Comparison of ENCODE assay signal across 24 cellular contexts in the genomic region with DNA sequence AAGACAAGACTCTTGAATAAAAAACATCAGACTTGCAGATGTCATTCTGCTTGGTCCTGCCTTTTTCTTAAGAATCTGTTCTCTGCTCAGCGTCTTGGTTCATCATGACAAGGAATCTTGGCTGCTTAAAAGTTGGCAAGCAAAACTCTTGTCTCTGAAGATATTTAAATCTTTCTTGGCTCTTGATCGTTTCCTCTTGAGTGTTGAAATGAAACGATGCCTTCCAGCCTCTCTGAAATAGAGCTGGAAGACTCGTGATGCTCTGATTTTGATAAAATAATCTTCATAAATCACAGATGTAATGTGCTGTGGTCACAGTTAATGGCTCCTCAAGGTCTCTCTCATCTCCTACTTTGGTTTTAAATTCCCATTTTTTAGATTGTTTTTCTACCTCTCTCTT. TPM values are rescaled to one million over a fixed set of nuclear protein-coding genes. Genes with fewer than 3 reads are reported as not detected.
A peak's percentile ranks its signal among the peaks of the same experiment; 100 is the strongest.
DNase-seq lines count a peak whose midpoint lies in the region; ATAC-seq, FAIRE-seq and TF ChIP-seq lines count a peak whose summit lies in the region.
"Had no signal": no experiment of that assay in that cellular context is flagged by ENCODE, and none has a peak within 500 bp of the region (broad histone marks: within the 10 kb centered on the region; RNA-seq: fewer than 3 reads in every experiment).

No MANE protein-coding gene starts in this region.

- H3K9me3 ChIP-seq in fibroblast of lung (ENCODE audit: control insufficient read depth, insufficient read depth, low read depth, low read length): no peaks in the 10 kb centered on the region
- H3K9me3 ChIP-seq in keratinocyte (ENCODE audit: control insufficient read depth, low read depth, low read length): no peaks in the 10 kb centered on the region
- H3K9me3 ChIP-seq in HepG2 (ENCODE audit: low read length): no peaks in the 10 kb centered on the region
- H3K9me3 ChIP-seq in OCI-LY7 (ENCODE audit: low read length): no peaks in the 10 kb centered on the region
- H3K9me3 ChIP-seq: Caco-2, HAP-1, SJSA1 had no signal

- CTCF ChIA-PET in HepG2 (lab: Yijun Ruan, JAX; ENCODE audit: low intra/inter-chr PET ratio, low total read pairs): no interaction called here
- CTCF ChIA-PET in OCI-LY7 (lab: Charles Lee; ENCODE audit: unreplicated experiment): no interaction called here

- H3K79me2 ChIP-seq in fibroblast of lung (ENCODE audit: control insufficient read depth, insufficient read depth, low read length) (no peaks in the 10 kb centered on the region), keratinocyte (ENCODE audit: control insufficient read depth, insufficient read depth, low read length) (no peaks in the 10 kb centered on the region), HepG2 (ENCODE audit: insufficient read depth, low read length) (no peaks in the 10 kb centered on the region), OCI-LY7 (ENCODE audit: insufficient read depth, low read depth, low read length) (no peaks in the 10 kb centered on the region)

- in situ Hi-C loops in HepG2 (cut with HindIII; ENCODE audit: extremely low pct_ligation_motif_present, low pct_unique_long_range_greater_than_20kb): no loop called here

- H3K4me3 ChIP-seq in AG10803 (ENCODE audit: low read length) (no peak overlapping the region), fibroblast of lung (replicated peaks in 1 of 4; ENCODE audit: control extremely low read depth in 1 of 4, insufficient read depth in 1 of 4, low read depth in 3 of 4, low read length in 4 of 4) (no peak overlapping the region), keratinocyte (ENCODE audit: control insufficient read depth in 2 of 3, extremely low read depth in 1 of 3, insufficient read depth in 2 of 3, low read depth in 1 of 3, low read length in 3 of 3) (no peak overlapping the region), HepG2 (replicated peaks in 1 of 3; ENCODE audit: insufficient read depth in 1 of 3, low read depth in 2 of 3, low read length in 3 of 3) (no peak overlapping the region), OCI-LY7 (ENCODE audit: low read depth, low read length, poor library complexity, severe bottlenecking) (no peak overlapping the region)
- H3K4me3 ChIP-seq: A549, HAP-1, SJSA1 had no signal

- TF ChIP-seq EP300 in HepG2 (IDR thresholded peaks at IDR 0.05; ENCODE audit: low read depth in 2 of 2, low read length in 2 of 2) (no peak), HepG2 (CRISPR knock-in tag; IDR thresholded peaks at IDR 0.05; ENCODE audit: borderline replicate concordance) (no peak)

- no peak for TF ChIP-seq CTCF in AG10803 (conservative IDR thresholded peaks at IDR 0.05; ENCODE audit: low read length)
- TF ChIP-seq CTCF in fibroblast of lung (conservative IDR thresholded peaks at IDR 0.05 in 1 of 2, IDR thresholded peaks at IDR 0.05 in 1 of 2; ENCODE audit: low read depth in 1 of 2, low read length in 2 of 2): no peak
- TF ChIP-seq CTCF in keratinocyte (optimal IDR thresholded peaks at IDR 0.05 in 1 of 3, IDR thresholded peaks at IDR 0.05 in 1 of 3, conservative IDR thresholded peaks at IDR 0.05 in 1 of 3; ENCODE audit: extremely low read depth in 1 of 3, insufficient read depth in 2 of 3, low read length in 3 of 3): no peak
- TF ChIP-seq CTCF in HepG2 (CRISPR knock-in tag; IDR thresholded peaks at IDR 0.05): no peak
- TF ChIP-seq CTCF in OCI-LY7 (conservative IDR thresholded peaks at IDR 0.05; ENCODE audit: low read length): no peak

- peak; percentile 87 for ATAC-seq in SK-N-SH treated with all-trans-retinoic acid at 6 μM for 48 hours
- ATAC-seq in HepG2: no peak
- ATAC-seq: A549, PC-3 had no signal

- H2AFZ ChIP-seq in fibroblast of lung (ENCODE audit: low read length) (no peak overlapping the region), keratinocyte (ENCODE audit: control insufficient read depth, low read length) (peak overlapping the region; percentile 28), HepG2 (ENCODE audit: low read length) (no peak overlapping the region), OCI-LY7 (ENCODE audit: low read length) (no peak overlapping the region)

- POLR2A ChIA-PET in HepG2 (lab: Yijun Ruan, JAX) (no interaction called here), OCI-LY7 (lab: Charles Lee) (interaction anchor here (1.2 kb wide), 1 partner anchor 12 kb away, joined by 4 read pairs; no protein-coding TSS in a partner anchor)

- no peaks in the 10 kb centered on the region for H3K9me1 ChIP-seq in keratinocyte (ENCODE audit: control insufficient read depth, extremely low read depth, insufficient read depth, low read length)

- dilution Hi-C loops in keratinocyte (cut with MboI; ENCODE audit: extremely low pct_ligation_motif_present, low sequenced_read_pairs): no loop called here

- H3K36me3 ChIP-seq in fibroblast of lung (ENCODE audit: control insufficient read depth, insufficient read depth, low read length): no peaks in the 10 kb centered on the region
- H3K36me3 ChIP-seq in keratinocyte (ENCODE audit: control insufficient read depth in 2 of 2, extremely low read depth in 1 of 2, insufficient read depth in 2 of 2, low read length in 2 of 2): no peaks in the 10 kb centered on the region
- no peaks in the 10 kb centered on the region for H3K36me3 ChIP-seq in HepG2 (replicated peaks in 1 of 2; ENCODE audit: control insufficient read depth in 1 of 2, insufficient read depth in 2 of 2, low read length in 2 of 2)
- H3K36me3 ChIP-seq in OCI-LY7 (ENCODE audit: insufficient read depth, low read length): no peaks in the 10 kb centered on the region
- H3K36me3 ChIP-seq: HAP-1, SJSA1 had no signal

- no peak for TF ChIP-seq RAD21 in HepG2 (CRISPR knock-in tag; IDR thresholded peaks at IDR 0.05)

- H3K9ac ChIP-seq in fibroblast of lung (ENCODE audit: insufficient read depth, low read length) (no peak overlapping the region), keratinocyte (ENCODE audit: control insufficient read depth, extremely low read depth, insufficient read depth, low read length) (no peak overlapping the region), HepG2 (ENCODE audit: insufficient read depth, low read depth, low read length) (no peak overlapping the region)

- BruUV-seq in HepG2 (replicated peaks; lab: Mats Ljungman, UMichigan) (no TSS peak), OCI-LY7 (replicated peaks; lab: Mats Ljungman, UMichigan) (no TSS peak)

- no peak overlapping the region for H3K4me2 ChIP-seq in fibroblast of lung (ENCODE audit: extremely low read depth, insufficient read depth, low read length)
- no peak overlapping the region for H3K4me2 ChIP-seq in keratinocyte (ENCODE audit: control insufficient read depth, extremely low read depth, insufficient read depth, low read depth, low read length)
- H3K4me2 ChIP-seq in HepG2 (ENCODE audit: low read depth, low read length): no peak overlapping the region
- no peak overlapping the region for H3K4me2 ChIP-seq in OCI-LY7 (ENCODE audit: low read length)
- H3K4me2 ChIP-seq: A549 had no signal

- H3K27ac ChIP-seq in fibroblast of lung (ENCODE audit: insufficient read depth, low read length) (no peak overlapping the region), keratinocyte (ENCODE audit: control insufficient read depth, insufficient read depth, low read length) (no peak overlapping the region), HepG2 (ENCODE audit: extremely low read length, insufficient read depth, low read length) (no peak overlapping the region), OCI-LY7 (ENCODE audit: low read depth, low read length, poor library complexity, severe bottlenecking) (no peak overlapping the region)
- H3K27ac ChIP-seq: A549, HL-60, RWPE1, SJSA1 had no signal

- 36% methylated on average over 4 of the region's 4 CpGs for WGBS in HepG2 (ENCODE audit: low lambda C conversion rate)

- no peaks in the 10 kb centered on the region for H4K20me1 ChIP-seq in fibroblast of lung (ENCODE audit: control insufficient read depth, extremely low read depth, insufficient read depth, low read length)
- H4K20me1 ChIP-seq in keratinocyte (ENCODE audit: control insufficient read depth, extremely low read depth, insufficient read depth, low read length): no peaks in the 10 kb centered on the region
- no peaks in the 10 kb centered on the region for H4K20me1 ChIP-seq in HepG2 (ENCODE audit: insufficient read depth, low read length)
- no peaks in the 10 kb centered on the region for H4K20me1 ChIP-seq in OCI-LY7 (ENCODE audit: insufficient read depth, low read length)

- no peak for FAIRE-seq in keratinocyte (lab: Jason Lieb, UNC)
- FAIRE-seq in HepG2 (lab: Jason Lieb, UNC): no peak
- FAIRE-seq: A549, HTR-8/SVneo had no signal

- DNase-seq in AG10803 (ENCODE audit: low read depth) (peak; percentile 50), fibroblast of lung (ENCODE audit: low read depth in 2 of 2) (peak; percentile 36 to 50), keratinocyte (ENCODE audit: low read depth, low spot score) (no peak), HepG2 (ENCODE audit: low spot score) (no peak), OCI-LY7 (ENCODE audit: low spot score) (no peak), NCI-H2107 treated with DMSO at 0.1 percent for 48 hours (lab: John Stamatoyannopoulos, UW; ENCODE audit: unreplicated experiment) (no peak)
- no peak for DNase-seq in activated CD8-positive, alpha-beta memory T cell treated with anti-CD3 and anti-CD28 coated beads, Interleukin-2, amount 50 U/mL, for 48 hours
- DNase-seq: AML-193; Caco-2; CD4-positive, CD25-positive, alpha-beta regulatory T cell; DMS53; NCI-H1417; NCI-H187 treated with DMSO at 0.1 percent for 48 hours; NCI-H2171; NCI-H446 treated with DMSO at 0.1 percent for 48 hours; NCI-H748 treated with DMSO at 0.1 percent for 48 hours; PC-3 had no signal

- intact Hi-C loops in HepG2 (cut with micrococcal nuclease; ENCODE audit: unreplicated experiment) (no loop called here), OCI-LY7 (cut with micrococcal nuclease; ENCODE audit: unreplicated experiment) (no loop called here)

- TF ChIP-seq POLR2A in HepG2 (IDR thresholded peaks at IDR 0.05; ENCODE audit: insufficient read depth in 1 of 2, low read depth in 2 of 2, low read length in 2 of 2): no peak

- H3K4me1 ChIP-seq in fibroblast of lung (ENCODE audit: control insufficient read depth, extremely low read depth, insufficient read depth, low read length) (no peaks in the 10 kb centered on the region), keratinocyte (ENCODE audit: control insufficient read depth, extremely low read depth, insufficient read depth, low read length) (peaks cover 9% of the 10 kb centered on the region), HepG2 (ENCODE audit: insufficient read depth, low read length) (peaks cover 32% of the 10 kb centered on the region), OCI-LY7 (ENCODE audit: insufficient read depth, low read length, poor library complexity, severe bottlenecking) (no peaks in the 10 kb centered on the region)
- H3K4me1 ChIP-seq: A549, Caco-2, HAP-1, SJSA1 had no signal

- H3K9me2 ChIP-seq in OCI-LY7 (ENCODE audit: insufficient read depth, low read length): no peaks in the 10 kb centered on the region

- H3K27me3 ChIP-seq in fibroblast of lung (ENCODE audit: control insufficient read depth, insufficient read depth, low read length) (no peaks in the 10 kb centered on the region), keratinocyte (ENCODE audit: control insufficient read depth, extremely low read depth, insufficient read depth, low read length) (no peaks in the 10 kb centered on the region), HepG2 (ENCODE audit: control insufficient read depth in 1 of 2, insufficient read depth in 2 of 2, low read length in 2 of 2) (no peaks in the 10 kb centered on the region)

RNA-seq across cellular contexts. Expression of a gene that starts 39.9 kb away (rescaled TPM):
- total RNA-seq in fibroblast of lung (4.1 and 6.9 TPM in 2 replicates), HepG2 (2016; rRNA removed; fragmentation: Illumina TruSeq; extraction: Trizol) (14.1 and 19.9 TPM in 2 replicates), OCI-LY7 (2022) (15.3 and 15.5 TPM in 2 replicates)
- polyA plus RNA-seq in fibroblast of lung (17.0 and 23.7 TPM in 2 replicates), keratinocyte (25.3 to 32.7 TPM (median 29.9 TPM) in 3 replicates), HepG2 (2011; rRNA removed) (19.3 and 19.8 TPM in 2 replicates)
- polyA plus RNA-seq in fibroblast of lung (2012): 8.0 and 10.8 TPM in 2 replicates
- polyA minus RNA-seq in fibroblast of lung (ENCODE audit: low replicate concordance) (3.5 and 14.1 TPM in 2 replicates), keratinocyte (9.9 to 35.6 TPM (median 22.6 TPM) in 3 replicates)
- 17.0 TPM for polyA plus RNA-seq in keratinocyte (2011; ENCODE audit: low read depth)
- 21.1 and 45.5 TPM in 2 replicates for polyA plus RNA-seq in keratinocyte (2011; cell fraction: cytosol; rRNA removed)
- 28.8 and 30.9 TPM in 2 replicates for polyA plus RNA-seq in keratinocyte (2011; cell fraction: nucleus; rRNA removed)
- 16.5 and 16.8 TPM in 2 replicates for polyA plus RNA-seq in keratinocyte (2012; ENCODE audit: low replicate concordance)
- 7.1 TPM for polyA minus RNA-seq in keratinocyte (2011; cell fraction: cytosol; rRNA and poly(A)+ RNA removed)
- 26.8 and 44.1 TPM in 2 replicates for polyA minus RNA-seq in keratinocyte (2011; cell fraction: nucleus; rRNA and poly(A)+ RNA removed)
- total RNA-seq in HepG2 (2016; cell fraction: cytosol; rRNA removed; fragmentation: Illumina TruSeq; extraction: Trizol; ENCODE audit: low read depth): 6.0 and 7.4 TPM in 2 replicates
- 18.2 and 20.9 TPM in 2 replicates for total RNA-seq in HepG2 (2016; cell fraction: insoluble cytoplasmic fraction; rRNA removed; fragmentation: Illumina TruSeq; extraction: Trizol)
- 14.5 and 17.1 TPM in 2 replicates for total RNA-seq in HepG2 (2016; cell fraction: membrane; rRNA removed; fragmentation: Illumina TruSeq; extraction: Trizol)
- 8.5 and 12.5 TPM in 2 replicates for total RNA-seq in HepG2 (2016; cell fraction: nucleus; rRNA removed; fragmentation: Illumina TruSeq; extraction: Trizol)
- polyA plus RNA-seq in HepG2 (2011; cell fraction: cytosol; rRNA removed): 11.0 and 18.1 TPM in 2 replicates
- polyA plus RNA-seq in HepG2 (2011; cell fraction: nucleus; rRNA removed): 3.7 and 4.0 TPM in 2 replicates
- polyA plus RNA-seq in HepG2 (2012): 11.1 and 12.9 TPM in 2 replicates
- 5.8 and 7.3 TPM in 2 replicates for polyA plus RNA-seq in HepG2 (2016; cell fraction: cytosol; fragmentation: Illumina TruSeq; extraction: Trizol; ENCODE audit: low read depth)
- polyA plus RNA-seq in HepG2 (2016; cell fraction: insoluble cytoplasmic fraction; fragmentation: Illumina TruSeq; extraction: Trizol; ENCODE audit: low read depth): 12.4 and 13.3 TPM in 2 replicates
- polyA plus RNA-seq in HepG2 (2016; cell fraction: membrane; fragmentation: Illumina TruSeq; extraction: Trizol; ENCODE audit: low read depth): 11.3 and 13.2 TPM in 2 replicates
- polyA plus RNA-seq in HepG2 (2016; cell fraction: nucleus; fragmentation: Illumina TruSeq; extraction: Trizol; ENCODE audit: insufficient read depth, low read depth): 11.9 and 12.4 TPM in 2 replicates
- polyA minus RNA-seq in HepG2 (2011; rRNA and poly(A)+ RNA removed; ENCODE audit: low replicate concordance): 11.5 and 16.2 TPM in 2 replicates
- 7.2 and 15.2 TPM in 2 replicates for polyA minus RNA-seq in HepG2 (2011; cell fraction: cytosol; rRNA and poly(A)+ RNA removed)
- 4.1 and 6.2 TPM in 2 replicates for polyA minus RNA-seq in HepG2 (2011; cell fraction: nucleus; rRNA and poly(A)+ RNA removed)
- total RNA-seq in OCI-LY7 (2014; rRNA removed; shearing (Covaris generic)): 5.9 and 6.6 TPM in 2 replicates

RNA-seq across cellular contexts. Expression of a gene that starts 54.8 kb away (rescaled TPM):
- total RNA-seq in fibroblast of lung: 23.1 and 26.1 TPM in 2 replicates
- 13.5 and 14.5 TPM in 2 replicates for polyA plus RNA-seq in fibroblast of lung
- 10.2 and 10.3 TPM in 2 replicates for polyA plus RNA-seq in fibroblast of lung (2012)
- 1.6 and 6.4 TPM in 2 replicates for polyA minus RNA-seq in fibroblast of lung (ENCODE audit: low replicate concordance)
- polyA plus RNA-seq in keratinocyte: 10.2 to 18.5 TPM (median 10.7 TPM) in 3 replicates
- polyA plus RNA-seq in keratinocyte (2011; ENCODE audit: low read depth): 25.5 TPM
- polyA plus RNA-seq in keratinocyte (2011; cell fraction: cytosol; rRNA removed): 9.3 and 15.5 TPM in 2 replicates
- 14.0 and 18.0 TPM in 2 replicates for polyA plus RNA-seq in keratinocyte (2011; cell fraction: nucleus; rRNA removed)
- polyA plus RNA-seq in keratinocyte (2012; ENCODE audit: low replicate concordance): 10.0 and 15.7 TPM in 2 replicates
- 2.8 to 13.3 TPM (median 8.2 TPM) in 3 replicates for polyA minus RNA-seq in keratinocyte
- polyA minus RNA-seq in keratinocyte (2011; cell fraction: cytosol; rRNA and poly(A)+ RNA removed): 5.4 TPM
- polyA minus RNA-seq in keratinocyte (2011; cell fraction: nucleus; rRNA and poly(A)+ RNA removed): 3.4 and 9.7 TPM in 2 replicates
- 14.4 and 17.6 TPM in 2 replicates for total RNA-seq in HepG2 (2016; rRNA removed; fragmentation: Illumina TruSeq; extraction: Trizol)
- total RNA-seq in HepG2 (2016; cell fraction: cytosol; rRNA removed; fragmentation: Illumina TruSeq; extraction: Trizol; ENCODE audit: low read depth): 52.4 and 52.6 TPM in 2 replicates
- total RNA-seq in HepG2 (2016; cell fraction: insoluble cytoplasmic fraction; rRNA removed; fragmentation: Illumina TruSeq; extraction: Trizol): 14.9 and 17.3 TPM in 2 replicates
- 23.8 and 25.0 TPM in 2 replicates for total RNA-seq in HepG2 (2016; cell fraction: membrane; rRNA removed; fragmentation: Illumina TruSeq; extraction: Trizol)
- total RNA-seq in HepG2 (2016; cell fraction: nucleus; rRNA removed; fragmentation: Illumina TruSeq; extraction: Trizol): 11.9 and 12.8 TPM in 2 replicates
- polyA plus RNA-seq in HepG2 (2011; rRNA removed): 7.3 and 9.2 TPM in 2 replicates
- 4.0 and 6.6 TPM in 2 replicates for polyA plus RNA-seq in HepG2 (2011; cell fraction: cytosol; rRNA removed)
- 4.0 and 5.2 TPM in 2 replicates for polyA plus RNA-seq in HepG2 (2011; cell fraction: nucleus; rRNA removed)
- 9.3 and 10.4 TPM in 2 replicates for polyA plus RNA-seq in HepG2 (2012)
- 5.6 and 5.7 TPM in 2 replicates for polyA plus RNA-seq in HepG2 (2016; cell fraction: cytosol; fragmentation: Illumina TruSeq; extraction: Trizol; ENCODE audit: low read depth)
- polyA plus RNA-seq in HepG2 (2016; cell fraction: insoluble cytoplasmic fraction; fragmentation: Illumina TruSeq; extraction: Trizol; ENCODE audit: low read depth): 13.3 and 13.7 TPM in 2 replicates
- 10.8 and 11.4 TPM in 2 replicates for polyA plus RNA-seq in HepG2 (2016; cell fraction: membrane; fragmentation: Illumina TruSeq; extraction: Trizol; ENCODE audit: low read depth)
- 12.2 and 13.7 TPM in 2 replicates for polyA plus RNA-seq in HepG2 (2016; cell fraction: nucleus; fragmentation: Illumina TruSeq; extraction: Trizol; ENCODE audit: insufficient read depth, low read depth)
- polyA minus RNA-seq in HepG2 (2011; rRNA and poly(A)+ RNA removed; ENCODE audit: low replicate concordance): 3.6 and 4.7 TPM in 2 replicates
- polyA minus RNA-seq in HepG2 (2011; cell fraction: cytosol; rRNA and poly(A)+ RNA removed): 4.5 and 5.6 TPM in 2 replicates
- 12.9 and 14.2 TPM in 2 replicates for polyA minus RNA-seq in HepG2 (2011; cell fraction: nucleus; rRNA and poly(A)+ RNA removed)
- 21.9 and 27.9 TPM in 2 replicates for total RNA-seq in OCI-LY7 (2014; rRNA removed; shearing (Covaris generic))
- 33.8 and 39.6 TPM in 2 replicates for total RNA-seq in OCI-LY7 (2022)

Comparison
In these comparisons a context has a peak if more than half of its experiments do, and no peak if none do; other contexts are left out.
1. DNase-seq: peak in AG10803 (single experiment) and fibroblast of lung (2 of 2); none in keratinocyte (single experiment), activated CD8-positive, alpha-beta memory T cell treated with anti-CD3 and anti-CD28 coated beads, Interleukin-2, amount 50 U/mL, for 48 hours (single experiment), HepG2 (single experiment), OCI-LY7 (single experiment) and NCI-H2107 treated with DMSO at 0.1 percent for 48 hours (single experiment).